8 cellular contexts compared by ENCODE assay signal in genomic region chr19:9324584-9324962, GRCh38.
DNase-seq lines count a peak whose midpoint lies in the region; ATAC-seq and TF ChIP-seq lines count a peak whose summit lies in the region.

No MANE protein-coding gene starts in this region.

- TF ChIP-seq CTCF in nephron progenitor cell (IDR thresholded peaks at IDR 0.05) = no peak

- peak overlapping the region; percentile 76 to 94 (median 88) for H3K27ac ChIP-seq in BLaER1 treated with 17β-estradiol and CSF1 and Interleukin-3, amounts not matched to agents 10 nM and 100 nM

- peak overlapping the region; percentile 72 to 89 (median 80) for H3K4me3 ChIP-seq in BLaER1 treated with 17β-estradiol and CSF1 and Interleukin-3, amounts not matched to agents 10 nM and 100 nM

- peak overlapping the region; percentile 93 for H3K4me3 Mint-ChIP-seq in dendritic cell treated with granulocyte-macrophage colony-stimulating factor and Interleukin-4, amounts not matched to agents 40 ng/mL and 50 ng/mL, for 4 days
- peak overlapping the region; percentile 91 for H3K4me3 Mint-ChIP-seq in nephron progenitor cell

- H3K4me2 ChIP-seq in BLaER1 treated with 17β-estradiol and CSF1 and Interleukin-3, amounts not matched to agents 10 nM and 100 nM = peak overlapping the region; percentile 78 to 93 (median 85)

- H3K27me3 ChIP-seq in BLaER1 treated with 17β-estradiol and CSF1 and Interleukin-3, amounts not matched to agents 10 nM and 100 nM = no peaks in the 10 kb centered on the region

- intact Hi-C loops in dendritic cell treated with granulocyte-macrophage colony-stimulating factor and Interleukin-4, amounts not matched to agents 40 ng/mL and 50 ng/mL, for 4 days (cut with micrococcal nuclease) = loop anchor here (1.0 kb wide), 1 partner anchor 15 kb away; the partner anchor contains the start of gene ZNF699

- peaks cover 67% of the 10 kb centered on the region for H3K9me3 Mint-ChIP-seq in dendritic cell treated with granulocyte-macrophage colony-stimulating factor and Interleukin-4, amounts not matched to agents 40 ng/mL and 50 ng/mL, for 4 days
- H3K9me3 Mint-ChIP-seq in nephron progenitor cell = peaks cover 89% of the 10 kb centered on the region

- H3K9ac ChIP-seq in BLaER1 treated with 17β-estradiol and CSF1 and Interleukin-3, amounts not matched to agents 10 nM and 100 nM = peak overlapping the region; percentile 86 to 96 (median 91)

- in situ Hi-C loops in ACHN (cut with HindIII; ENCODE audit: low pct_ligation_motif_present, low pct_unique_long_range_greater_than_20kb, low sequenced_read_pairs) = no loop called here

- H3K4me1 ChIP-seq in BLaER1 treated with 17β-estradiol and CSF1 and Interleukin-3, amounts not matched to agents 10 nM and 100 nM = peaks cover 7 to 19% (median 13%) of the 10 kb centered on the region in 10 experiments; a peak in 17 of 20 replicates

- peaks cover 73% of the 10 kb centered on the region for H3K36me3 Mint-ChIP-seq in dendritic cell treated with granulocyte-macrophage colony-stimulating factor and Interleukin-4, amounts not matched to agents 40 ng/mL and 50 ng/mL, for 4 days (ENCODE audit: low read depth)
- peaks cover 79% of the 10 kb centered on the region for H3K36me3 Mint-ChIP-seq in nephron progenitor cell (ENCODE audit: low read depth)

- peaks cover 63 to 75% (median 67%) of the 10 kb centered on the region in 11 experiments for H3K9me3 ChIP-seq in BLaER1 treated with 17β-estradiol and CSF1 and Interleukin-3, amounts not matched to agents 10 nM and 100 nM (replicated peaks in 1 of 11)

- H4K20me1 ChIP-seq in BLaER1 treated with 17β-estradiol and CSF1 and Interleukin-3, amounts not matched to agents 10 nM and 100 nM = no peaks in the 10 kb centered on the region

- ATAC-seq in HG02610 (IDR thresholded peaks at IDR 0.05; ENCODE audit: unreplicated experiment) = no peak

- DNase-seq in NAMALWA (ENCODE audit: low spot score) (peak; percentile 22), nephron progenitor cell (no peak), SHP77 (lab: John Stamatoyannopoulos, UW) (no peak), D341Med (ENCODE audit: low spot score) (no peak), ACHN (no peak)

- peaks cover 17% of the 10 kb centered on the region for H3K4me1 Mint-ChIP-seq in dendritic cell treated with granulocyte-macrophage colony-stimulating factor and Interleukin-4, amounts not matched to agents 40 ng/mL and 50 ng/mL, for 4 days (ENCODE audit: low read depth)
- H3K4me1 Mint-ChIP-seq in nephron progenitor cell = peaks cover 10% of the 10 kb centered on the region

- peaks cover 39 to 48% (median 46%) of the 10 kb centered on the region in 11 experiments for H3K36me3 ChIP-seq in BLaER1 treated with 17β-estradiol and CSF1 and Interleukin-3, amounts not matched to agents 10 nM and 100 nM

- H3K27ac Mint-ChIP-seq in dendritic cell treated with granulocyte-macrophage colony-stimulating factor and Interleukin-4, amounts not matched to agents 40 ng/mL and 50 ng/mL, for 4 days = peak overlapping the region; percentile 92
- peak overlapping the region; percentile 75 for H3K27ac Mint-ChIP-seq in nephron progenitor cell

- H3K27me3 Mint-ChIP-seq in dendritic cell treated with granulocyte-macrophage colony-stimulating factor and Interleukin-4, amounts not matched to agents 40 ng/mL and 50 ng/mL, for 4 days = peaks cover 1% of the 10 kb centered on the region
- peaks cover 9% of the 10 kb centered on the region for H3K27me3 Mint-ChIP-seq in nephron progenitor cell (ENCODE audit: low read depth, poor library complexity)
